16 cellular contexts compared by ENCODE assay signal in genomic region chr10:70323143-70323696, GRCh38. TPM values are rescaled to one million over a fixed set of nuclear protein-coding genes. Genes with fewer than 3 reads are reported as not detected.
DNase-seq lines count a peak whose midpoint lies in the region; ATAC-seq and TF ChIP-seq lines count a peak whose summit lies in the region.
"Had no signal": no experiment of that assay in that cellular context is flagged by ENCODE, and none has a peak within 500 bp of the region (broad histone marks: within the 10 kb centered on the region; RNA-seq: fewer than 3 reads in every experiment).

No MANE protein-coding gene starts in this region.

- no peaks in the 10 kb centered on the region for H3K9me3 ChIP-seq in left lung
- H3K9me3 ChIP-seq in upper lobe of left lung = no peaks in the 10 kb centered on the region
- H3K9me3 ChIP-seq: heart right ventricle, neutrophil had no signal

- H3K4me3 Mint-ChIP-seq in T-cell (peak overlapping the region in 2 of 3 donors; percentile 56 to 71), immature natural killer cell (peak overlapping the region; percentile 68 to 83 (median 74))
- peak overlapping the region; percentile 53 for H3K4me3 Mint-ChIP-seq in stimulated activated effector memory CD8-positive, alpha-beta T cell treated with anti-CD3 and anti-CD28 coated beads, Interleukin-12 subunit alpha, Interleukin-12 subunit beta, amount 100 ng/mL, for 72 hours

- ATAC-seq in T-cell (replicated peaks in 1 of 4) (peak; percentile 59 to 85 (median 78)), left lung (no peak), upper lobe of left lung (ENCODE audit: low FRiP score in 2 of 2) (no peak)
- ATAC-seq in stimulated activated effector memory CD8-positive, alpha-beta T cell treated with anti-CD3 and anti-CD28 coated beads, Interleukin-12 subunit alpha, Interleukin-12 subunit beta, amount 100 ng/mL, for 72 hours = peak; percentile 64

- peaks cover 0 to 4% of the 10 kb centered on the region in 2 donors for H3K36me3 ChIP-seq in left lung
- H3K36me3 ChIP-seq in upper lobe of left lung = no peaks in the 10 kb centered on the region
- H3K36me3 ChIP-seq: cardiac muscle cell, heart right ventricle, neutrophil had no signal

- no peak overlapping the region for H3K27ac ChIP-seq in left lung
- H3K27ac ChIP-seq in upper lobe of left lung = no peak overlapping the region
- H3K27ac ChIP-seq: neutrophil had no signal

- H3K27ac Mint-ChIP-seq in T-cell = peak overlapping the region; percentile 86 to 93
- peak overlapping the region; percentile 87 to 93 (median 90) for H3K27ac Mint-ChIP-seq in immature natural killer cell
- peak overlapping the region; percentile 96 for H3K27ac Mint-ChIP-seq in stimulated activated effector memory CD8-positive, alpha-beta T cell treated with anti-CD3 and anti-CD28 coated beads, Interleukin-12 subunit alpha, Interleukin-12 subunit beta, amount 100 ng/mL, for 72 hours

- peak; percentile 70 for DNase-seq in activated CD8-positive, alpha-beta memory T cell treated with anti-CD3 and anti-CD28 coated beads for 24 hours
- DNase-seq in activated CD8-positive, alpha-beta memory T cell treated with anti-CD3 and anti-CD28 coated beads, Interleukin-2, amount 50 U/mL, for 4 hours = no peak
- DNase-seq in T-cell = peak in 25 of 34 experiments; percentile 4 to 54 (median 18)
- peak; percentile 39 to 45 (median 43) for DNase-seq in immature natural killer cell
- DNase-seq in stimulated activated effector memory CD8-positive, alpha-beta T cell treated with anti-CD3 and anti-CD28 coated beads, Interleukin-12 subunit alpha, Interleukin-12 subunit beta, amount 100 ng/mL, for 72 hours (ENCODE audit: low spot score in 2 of 2) = peak; percentile 9 to 63
- DNase-seq in left lung = no peak
- no peak for DNase-seq in upper lobe of left lung
- DNase-seq in posterior cingulate gyrus = no peak
- DNase-seq: ACHN, DMS153, heart right ventricle, NCI-H1694, NCI-H526, trophoblast cell had no signal

- H3K9me3 Mint-ChIP-seq in T-cell (no peaks in the 10 kb centered on the region), immature natural killer cell (no peaks in the 10 kb centered on the region)
- H3K9me3 Mint-ChIP-seq in stimulated activated effector memory CD8-positive, alpha-beta T cell treated with anti-CD3 and anti-CD28 coated beads, Interleukin-12 subunit alpha, Interleukin-12 subunit beta, amount 100 ng/mL, for 72 hours = no peaks in the 10 kb centered on the region

- H3K27me3 ChIP-seq in left lung = peaks cover 0 to 6% of the 10 kb centered on the region in 2 donors
- no peaks in the 10 kb centered on the region for H3K27me3 ChIP-seq in upper lobe of left lung
- H3K27me3 ChIP-seq: cardiac muscle cell had no signal

- no peak for TF ChIP-seq CTCF in left lung (IDR thresholded peaks at IDR 0.05)
- TF ChIP-seq CTCF in upper lobe of left lung (IDR thresholded peaks at IDR 0.05) = no peak

- WGBS in upper lobe of left lung, 2 donors = 75 to 86% methylated on average over 7 to 9 of the region's 9 CpGs

- no peaks in the 10 kb centered on the region for H3K36me3 Mint-ChIP-seq in T-cell
- H3K36me3 Mint-ChIP-seq in immature natural killer cell = peaks cover 0 to 4% (median 0%) of the 10 kb centered on the region in 3 donors
- no peaks in the 10 kb centered on the region for H3K36me3 Mint-ChIP-seq in stimulated activated effector memory CD8-positive, alpha-beta T cell treated with anti-CD3 and anti-CD28 coated beads, Interleukin-12 subunit alpha, Interleukin-12 subunit beta, amount 100 ng/mL, for 72 hours

- no peaks in the 10 kb centered on the region for H3K27me3 Mint-ChIP-seq in T-cell
- H3K27me3 Mint-ChIP-seq in immature natural killer cell (ENCODE audit: low read depth in 3 of 3) = no peaks in the 10 kb centered on the region

- TF ChIP-seq POLR2A in upper lobe of left lung (IDR thresholded peaks at IDR 0.05) = no peak

- H3K4me1 ChIP-seq in left lung (peaks cover 0 to 15% of the 10 kb centered on the region in 2 donors), upper lobe of left lung (peaks cover 0 to 5% (median 0%) of the 10 kb centered on the region in 4 donors)

- no peak for TF ChIP-seq EP300 in upper lobe of left lung (IDR thresholded peaks at IDR 0.05)

- H3K4me3 ChIP-seq in left lung = no peak overlapping the region
- H3K4me3 ChIP-seq in upper lobe of left lung = no peak overlapping the region
- H3K4me3 ChIP-seq: cardiac muscle cell, heart right ventricle had no signal

- CTCF ChIA-PET in T-cell (lab: Charles Lee) = no interaction called here

- intact Hi-C loops in left lung (cut with DNase I) = no loop called here
- intact Hi-C loops in posterior cingulate gyrus (cut with DNase I) = no loop called here

- POLR2A ChIA-PET in T-cell (lab: Charles Lee) = no interaction called here

- H3K4me1 Mint-ChIP-seq in T-cell = peaks cover 19 to 33% (median 27%) of the 10 kb centered on the region in 3 donors
- H3K4me1 Mint-ChIP-seq in immature natural killer cell = peaks cover 36 to 44% of the 10 kb centered on the region in 2 donors
- peaks cover 23% of the 10 kb centered on the region for H3K4me1 Mint-ChIP-seq in stimulated activated effector memory CD8-positive, alpha-beta T cell treated with anti-CD3 and anti-CD28 coated beads, Interleukin-12 subunit alpha, Interleukin-12 subunit beta, amount 100 ng/mL, for 72 hours

RNA-seq across cellular contexts. Expression of gene NPFFR1, which starts 39.4 kb away (rescaled TPM):
- total RNA-seq in T-cell (not detected), left lung (under 1 TPM; 0.20 to 0.21 TPM), upper lobe of left lung (1 to 10 TPM in 1 of 6 donors, under 1 TPM in 5; 0.15 to 1.0 (median 0.29) TPM)
- not detected for polyA plus RNA-seq in immature natural killer cell
- total RNA-seq: cardiac muscle cell had no signal
- polyA plus RNA-seq: cardiac muscle cell, heart right ventricle had no signal

RNA-seq across cellular contexts. Expression of gene LRRC20, which starts 59.2 kb away (rescaled TPM):
- total RNA-seq in T-cell = 1 to 10 TPM; 2.5 to 3.9 (median 3.7) TPM
- 1 to 10 TPM; 1.1 to 1.4 (median 1.2) TPM for polyA plus RNA-seq in immature natural killer cell
- 10 to 100 TPM; 22.9 to 26.6 TPM for total RNA-seq in left lung
- 10 to 100 TPM in 3 of 6 donors, 1 to 10 TPM in 3; 7.9 to 17.0 (median 10.7) TPM for total RNA-seq in upper lobe of left lung

Comparison
In these comparisons a context has a peak if more than half of its experiments do, and no peak if none do; other contexts are left out.
1. DNase-seq: peak in activated CD8-positive, alpha-beta memory T cell treated with anti-CD3 and anti-CD28 coated beads for 24 hours (single experiment), T-cell (25 of 34), immature natural killer cell (3 of 3) and stimulated activated effector memory CD8-positive, alpha-beta T cell treated with anti-CD3 and anti-CD28 coated beads, Interleukin-12 subunit alpha, Interleukin-12 subunit beta, amount 100 ng/mL, for 72 hours (2 of 2); none in activated CD8-positive, alpha-beta memory T cell treated with anti-CD3 and anti-CD28 coated beads, Interleukin-2, amount 50 U/mL, for 4 hours (single experiment), left lung (0 of 2), upper lobe of left lung (0 of 2) and posterior cingulate gyrus (0 of 10).
2. ATAC-seq: peak in T-cell (4 of 4) and stimulated activated effector memory CD8-positive, alpha-beta T cell treated with anti-CD3 and anti-CD28 coated beads, Interleukin-12 subunit alpha, Interleukin-12 subunit beta, amount 100 ng/mL, for 72 hours (single experiment); none in left lung (single experiment) and upper lobe of left lung (0 of 2).
3. Peak in every context shown above with its lines, with median percentiles within 50 percentile points of each other: H3K27ac Mint-ChIP-seq and H3K4me3 Mint-ChIP-seq.